In the genomic region with DNA sequence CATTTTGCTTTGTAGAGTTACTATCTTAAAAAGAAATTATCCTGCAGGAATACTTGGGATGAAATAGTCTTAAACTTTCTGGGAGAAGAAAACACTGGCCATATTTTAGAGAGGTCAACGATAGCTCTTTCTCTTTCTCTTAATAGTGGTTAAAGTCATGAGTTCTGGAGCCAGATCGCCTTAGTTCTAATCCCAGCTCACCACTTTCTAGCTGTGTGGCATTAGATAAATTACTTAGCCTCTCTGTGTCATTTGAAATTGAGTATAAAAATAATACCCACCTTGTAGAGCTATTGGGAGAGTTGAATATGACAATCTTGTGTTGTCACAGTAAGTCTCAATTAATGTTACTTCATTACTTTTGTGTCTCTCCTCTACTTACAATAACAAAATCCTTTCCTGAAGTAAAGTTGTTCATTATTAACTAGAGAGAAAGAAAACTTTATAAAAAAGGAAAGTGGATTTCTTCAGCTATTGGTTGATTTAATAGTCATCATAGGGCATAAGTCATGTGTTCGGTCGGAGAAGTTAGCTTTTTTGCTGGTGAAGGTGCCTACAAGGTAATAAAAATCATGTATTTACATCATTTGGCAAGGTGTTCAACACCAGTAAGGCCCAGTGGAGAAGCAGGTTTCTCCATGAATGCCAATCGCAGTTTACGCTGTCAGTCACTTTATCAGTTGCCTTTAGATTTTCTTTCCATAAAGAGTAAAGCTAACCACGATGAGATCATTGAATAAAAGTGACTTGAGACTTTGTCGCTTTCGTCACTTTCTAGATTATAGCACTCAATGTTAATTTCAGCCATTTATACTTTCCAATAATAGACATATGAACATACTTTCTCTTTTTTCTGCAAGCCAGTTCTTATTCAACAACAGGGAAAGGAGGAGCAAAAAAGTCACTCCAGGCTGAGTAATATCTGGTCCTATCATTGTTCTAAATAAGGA, we compare ENCODE assay signal across 10 cellular contexts. TPM values are rescaled to one million over a fixed set of nuclear protein-coding genes. Genes with fewer than 3 reads are reported as not detected.
DNase-seq lines count a peak whose midpoint lies in the region; ATAC-seq, FAIRE-seq and TF ChIP-seq lines count a peak whose summit lies in the region.
"Had no signal": no experiment of that assay in that cellular context is flagged by ENCODE, and none has a peak within 500 bp of the region (broad histone marks: within the 10 kb centered on the region; RNA-seq: fewer than 3 reads in every experiment).

No MANE protein-coding gene starts in this region.

- TF ChIP-seq EP300 in K562 (IDR thresholded peaks at IDR 0.05; ENCODE audit: low read length): no peak

- H3K4me1 ChIP-seq in K562 (replicated peaks in 1 of 2; ENCODE audit: control insufficient read depth in 2 of 2, insufficient read depth in 2 of 2, low read length in 2 of 2): peaks cover 6 to 10% of the 10 kb centered on the region in 2 experiments; a peak in 4 of 5 replicates
- H3K4me1 ChIP-seq in liver (ENCODE audit: control insufficient read depth in 4 of 4, insufficient read depth in 4 of 4, low read length in 3 of 4): peaks cover 0 to 15% (median 5%) of the 10 kb centered on the region in 4 donors
- peaks cover 27 to 35% of the 10 kb centered on the region in 2 donors for H3K4me1 ChIP-seq in thyroid gland

- H3K27me3 ChIP-seq in K562 (ENCODE audit: control insufficient read depth in 2 of 2, insufficient read depth in 2 of 2, low read length in 2 of 2) (peaks cover 16 to 18% of the 10 kb centered on the region in 2 experiments; a peak in 4 of 5 replicates), liver (ENCODE audit: control insufficient read depth in 4 of 4, insufficient read depth in 4 of 4, low read length in 3 of 4) (no peaks in the 10 kb centered on the region), thyroid gland (no peaks in the 10 kb centered on the region)
- H3K27me3 ChIP-seq: BLaER1 had no signal

- H3K36me3 Mint-ChIP-seq in activated CD8-positive, alpha-beta memory T cell treated with anti-CD3 and anti-CD28 coated beads, Interleukin-2, amount 10 ng/mL, durations not matched to agents 7 days and 5 days: peaks cover 47% of the 10 kb centered on the region

- no peak for TF ChIP-seq RAD21 in K562 (CRISPR knock-in tag; conservative IDR thresholded peaks at IDR 0.05 in 1 of 2, IDR thresholded peaks at IDR 0.05 in 1 of 2)
- TF ChIP-seq RAD21 in liver (IDR thresholded peaks at IDR 0.05): no peak

- POLR2A ChIA-PET in K562 (lab: Yijun Ruan, JAX) (interaction anchor here (1.1 to 2.3 kb wide), 3 partner anchors 11 to 17 kb away, joined by 3 to 7 read pairs (median 3); no protein-coding TSS in a partner anchor), RWPE1 (lab: Yijun Ruan, JAX; ENCODE audit: low non-redundant PET) (no interaction called here)

- no peak overlapping the region for H3K4me2 ChIP-seq in K562 (ENCODE audit: insufficient read depth, low read length)
- H3K4me2 ChIP-seq: BLaER1 had no signal

- no TSS peak for BruUV-seq in K562 (replicated peaks; lab: Mats Ljungman, UMichigan)

- intact Hi-C loops in K562 (cut with micrococcal nuclease): loop anchor here (5.0 kb wide), 1 partner anchor 88 kb away; no protein-coding TSS in a partner anchor
- intact Hi-C loops in thyroid gland (cut with DNase I): no loop called here

- H3K27ac ChIP-seq in K562 (ENCODE audit: extremely low read depth, low read depth, low read length) (no peak overlapping the region), liver (ENCODE audit: low read depth in 1 of 2, low read length in 2 of 2) (peak overlapping the region; percentile 39 to 74), thyroid gland (peak overlapping the region; percentile 78 to 96 (median 94)), RWPE1 (no peak overlapping the region)
- H3K27ac ChIP-seq: BLaER1 had no signal

- TF ChIP-seq CTCF in K562 (IDR thresholded peaks at IDR 0.05 in 2 of 3, conservative IDR thresholded peaks at IDR 0.05 in 1 of 3; ENCODE audit: insufficient read depth in 2 of 3, low read depth in 1 of 3, low read length in 3 of 3) (no peak), liver (IDR thresholded peaks at IDR 0.05; ENCODE audit: low read depth, low read length, missing input control) (no peak), thyroid gland (IDR thresholded peaks at IDR 0.05) (no peak), RWPE1 (conservative IDR thresholded peaks at IDR 0.05; ENCODE audit: low read depth) (no peak)

- CTCF ChIA-PET in activated CD8-positive, alpha-beta memory T cell treated with anti-CD3 and anti-CD28 coated beads, Interleukin-2, amount 10 ng/mL, durations not matched to agents 7 days and 5 days (lab: Charles Lee): interaction anchor here (0.6 to 6.8 kb wide), 7 partner anchors 8 to 266 kb away, joined by 3 to 37 read pairs (median 4); no protein-coding TSS in a partner anchor
- CTCF ChIA-PET in K562 (lab: Yijun Ruan, JAX; ENCODE audit: low intra/inter-chr PET ratio) (no interaction called here), RWPE1 (lab: Yijun Ruan, JAX) (interaction anchor here (0.6 to 0.7 kb wide), 2 partner anchors 13 to 1684 kb away, joined by 3 read pairs; no protein-coding TSS in a partner anchor)

- no peak overlapping the region for H3K4me3 ChIP-seq in K562
- H3K4me3 ChIP-seq in liver (ENCODE audit: low read depth in 1 of 3, low read length in 3 of 3): peak overlapping the region in 2 of 3 donors; percentile 64 to 84
- H3K4me3 ChIP-seq in thyroid gland (replicated peaks in 1 of 3): peak overlapping the region in 2 of 3 donors; percentile 45 to 54
- H3K4me3 ChIP-seq: BLaER1 had no signal

- H3K4me1 Mint-ChIP-seq in activated CD8-positive, alpha-beta memory T cell treated with anti-CD3 and anti-CD28 coated beads, Interleukin-2, amount 10 ng/mL, durations not matched to agents 7 days and 5 days: peaks cover 69% of the 10 kb centered on the region

- H3K36me3 ChIP-seq in K562 (ENCODE audit: control insufficient read depth, insufficient read depth, low read length) (no peaks in the 10 kb centered on the region), liver (ENCODE audit: control insufficient read depth in 4 of 4, insufficient read depth in 3 of 4, low read depth in 1 of 4, low read length in 3 of 4) (no peaks in the 10 kb centered on the region), thyroid gland (no peaks in the 10 kb centered on the region)
- H3K36me3 ChIP-seq: BLaER1 had no signal

- H4K20me1 ChIP-seq in K562 (replicated peaks; ENCODE audit: control insufficient read depth, insufficient read depth, low read length): no peaks in the 10 kb centered on the region
- H4K20me1 ChIP-seq: BLaER1 had no signal

- no peak for FAIRE-seq in K562 (lab: Jason Lieb, UNC)

- H2AFZ ChIP-seq in K562 (ENCODE audit: low read depth, low read length): no peak overlapping the region

- H3K79me2 ChIP-seq in K562 (ENCODE audit: control insufficient read depth, insufficient read depth, low read length): no peaks in the 10 kb centered on the region

- no peak for TF ChIP-seq POLR2A in K562 (conservative IDR thresholded peaks at IDR 0.05)
- peak in 1 of 2 donors; percentile 25 for TF ChIP-seq POLR2A in thyroid gland (IDR thresholded peaks at IDR 0.05)

- ATAC-seq in activated CD8-positive, alpha-beta memory T cell treated with anti-CD3 and anti-CD28 coated beads, Interleukin-2, amount 10 ng/mL, durations not matched to agents 7 days and 5 days: no peak
- no peak for ATAC-seq in K562

- H3K9ac ChIP-seq in K562 (ENCODE audit: insufficient read depth in 1 of 2, low read depth in 2 of 2, low read length in 2 of 2) (no peak overlapping the region), liver (ENCODE audit: low read depth in 1 of 2, low read length in 2 of 2) (peak overlapping the region; percentile 26 to 96)
- H3K9ac ChIP-seq: BLaER1 had no signal

- 5% methylated on average over 9 of the region's 9 CpGs for WGBS in K562 (ENCODE audit: insufficient coverage, low coverage, missing lambda C conversion rate)
- 66% methylated on average over 9 of the region's 9 CpGs for WGBS in liver
- WGBS in thyroid gland, 2 donors: 35 to 46% methylated on average over 9 of the region's 9 CpGs

- no peak for DNase-seq in activated CD8-positive, alpha-beta memory T cell treated with anti-CD3 and anti-CD28 coated beads, Interleukin-2, amount 10 ng/mL, durations not matched to agents 7 days and 5 days
- DNase-seq in activated CD8-positive, alpha-beta memory T cell treated with anti-CD3 and anti-CD28 coated beads, Interleukin-2, amount 50 U/mL, for 48 hours: no peak
- DNase-seq in K562 (ENCODE audit: extremely low read depth in 1 of 4, low spot score in 3 of 4) (no peak), thyroid gland (no peak), RWPE1 (ENCODE audit: low spot score) (no peak), NCI-H2029 treated with DMSO at 0.1 percent for 48 hours (lab: John Stamatoyannopoulos, UW) (no peak), NCI-H446 (lab: John Stamatoyannopoulos, UW) (no peak)
- DNase-seq: activated CD4-positive, alpha-beta T cell treated with anti-CD3 and anti-CD28 coated beads, Interleukin-2, amount 50 U/mL, for 48 hours had no signal

- in situ Hi-C loops in K562 (cut with MboI): no loop called here

- no peaks in the 10 kb centered on the region for H3K9me3 Mint-ChIP-seq in activated CD8-positive, alpha-beta memory T cell treated with anti-CD3 and anti-CD28 coated beads, Interleukin-2, amount 10 ng/mL, durations not matched to agents 7 days and 5 days (ENCODE audit: low read depth)

- H3K9me3 ChIP-seq in K562 (replicated peaks; ENCODE audit: control insufficient read depth, insufficient read depth, low read depth, low read length) (no peaks in the 10 kb centered on the region), liver (ENCODE audit: control insufficient read depth in 4 of 4, low read length in 3 of 4) (no peaks in the 10 kb centered on the region), thyroid gland (no peaks in the 10 kb centered on the region)

- no peaks in the 10 kb centered on the region for H3K9me1 ChIP-seq in K562 (ENCODE audit: control insufficient read depth, insufficient read depth, low read length)

- H3K27ac Mint-ChIP-seq in activated CD8-positive, alpha-beta memory T cell treated with anti-CD3 and anti-CD28 coated beads, Interleukin-2, amount 10 ng/mL, durations not matched to agents 7 days and 5 days: peak overlapping the region; percentile 100

- no peaks in the 10 kb centered on the region for H3K27me3 Mint-ChIP-seq in activated CD8-positive, alpha-beta memory T cell treated with anti-CD3 and anti-CD28 coated beads, Interleukin-2, amount 10 ng/mL, durations not matched to agents 7 days and 5 days

- peak overlapping the region; percentile 92 for H3K4me3 Mint-ChIP-seq in activated CD8-positive, alpha-beta memory T cell treated with anti-CD3 and anti-CD28 coated beads, Interleukin-2, amount 10 ng/mL, durations not matched to agents 7 days and 5 days

RNA-seq across cellular contexts. Expression of gene NEDD9, which starts 2.0 kb away (rescaled TPM):
- total RNA-seq in activated CD8-positive, alpha-beta memory T cell treated with anti-CD3 and anti-CD28 coated beads, Interleukin-2, amount 10 ng/mL, durations not matched to agents 7 days and 5 days: 100 to 1,000 TPM in 1 of 2 experiments, 10 to 100 TPM in 1; 84.5 to 114 TPM
- total RNA-seq in K562 (2011; cell fraction: chromatin; rRNA removed; ENCODE audit: low replicate concordance): not detected in 2 replicates
- not detected in 2 replicates for total RNA-seq in K562 (2011; cell fraction: nucleolus; rRNA removed)
- not detected in 2 replicates for total RNA-seq in K562 (2011; cell fraction: nucleoplasm; rRNA removed)
- total RNA-seq in K562 (2014; rRNA removed) (not detected in 2 replicates), K562 (2014; rRNA removed; fragmentation: Illumina TruSeq; extraction: Trizol) (0.04 TPM in 1 of 2 replicates, not detected in the other), K562 (2015; rRNA removed; fragmentation: Illumina TruSeq; extraction: Trizol) (0.19 TPM in 1 of 2 replicates, not detected in the other), K562 (2021) (0.18 and 0.31 TPM in 2 replicates), liver (10 to 100 TPM in 1 of 2 donors, 1 to 10 TPM in 1; 7.8 to 15.7 TPM), thyroid gland (10 to 100 TPM; 42.1 to 78.3 (median 61.7) TPM)
- polyA plus RNA-seq in K562 (2011; rRNA removed) (0.05 and 0.15 TPM in 2 replicates), K562 (2014; fragmentation: Illumina TruSeq; extraction: Trizol) (not detected in 2 replicates), K562 (2014; fragmentation: Nextera tagmentation; extraction: Ambion mirVana) (not detected), K562 (2014; rRNA removed) (not detected in 2 replicates), liver (10 to 100 TPM in 1 of 2 donors, 1 to 10 TPM in 1; 7.5 to 16.8 TPM)
- polyA plus RNA-seq in K562 (2011; cell fraction: cytosol; rRNA removed): 0.01 TPM in 1 of 2 replicates, not detected in the other
- polyA plus RNA-seq in K562 (2011; cell fraction: nucleus; rRNA removed): not detected in 2 replicates
- polyA plus RNA-seq in K562 (2012): 0.17 and 1.1 TPM in 2 replicates
- 0.21 TPM in 1 of 2 replicates, not detected in the other for polyA minus RNA-seq in K562 (2011; rRNA and poly(A)+ RNA removed)
- polyA minus RNA-seq in K562 (2011; cell fraction: cytosol; rRNA and poly(A)+ RNA removed): 1.2 TPM in 1 of 2 replicates, not detected in the other
- polyA minus RNA-seq in K562 (2011; cell fraction: nucleus; rRNA and poly(A)+ RNA removed): not detected in 2 replicates

Comparison
In these comparisons a context has a peak if more than half of its experiments do, and no peak if none do; other contexts are left out.
1. H3K27ac ChIP-seq: peak in liver (2 of 2) and thyroid gland (3 of 3); none in K562 (single experiment) and RWPE1 (single experiment).
2. H3K9ac ChIP-seq: peak in liver (2 of 2); none in K562 (0 of 2).
3. RNA of gene NEDD9, which starts 2.0 kb away (total RNA-seq): 84.5 to 114 TPM in activated CD8-positive, alpha-beta memory T cell treated with anti-CD3 and anti-CD28 coated beads, Interleukin-2, amount 10 ng/mL, durations not matched to agents 7 days and 5 days, 42.1 to 78.3 TPM in thyroid gland and 7.8 to 15.7 TPM in liver; 0.04 to 0.31 TPM in K562; every median in the first group is over 4 times any median in the second.